Comparison of ENCODE assay signal across 1 cellular context in the genomic region with DNA sequence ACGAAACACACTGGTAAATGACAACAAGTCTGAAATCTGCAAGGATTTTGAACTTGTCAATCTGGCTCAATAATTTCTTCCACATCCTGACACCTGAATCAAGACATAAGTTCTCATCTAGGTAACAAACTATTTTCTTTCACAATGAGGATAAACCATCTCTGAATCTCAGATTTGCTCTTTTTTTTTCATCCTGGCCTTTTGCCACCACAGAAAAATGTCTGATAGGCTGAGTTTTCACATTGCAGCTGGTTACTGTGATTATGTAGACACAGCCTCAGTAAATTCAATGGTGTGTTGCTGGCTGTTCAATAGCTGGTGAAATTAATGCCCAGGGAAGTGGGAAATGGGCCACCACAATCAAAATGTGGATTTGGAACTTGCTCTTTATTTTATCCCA.
TF ChIP-seq lines count a peak whose summit lies in the region.

No MANE protein-coding gene starts in this region.

TF ChIP-seq in A549, 52 proteins besides CTCF, POLR2A, EP300 and RAD21 (continued from another document):
- TF ChIP-seq, protein P1, sequence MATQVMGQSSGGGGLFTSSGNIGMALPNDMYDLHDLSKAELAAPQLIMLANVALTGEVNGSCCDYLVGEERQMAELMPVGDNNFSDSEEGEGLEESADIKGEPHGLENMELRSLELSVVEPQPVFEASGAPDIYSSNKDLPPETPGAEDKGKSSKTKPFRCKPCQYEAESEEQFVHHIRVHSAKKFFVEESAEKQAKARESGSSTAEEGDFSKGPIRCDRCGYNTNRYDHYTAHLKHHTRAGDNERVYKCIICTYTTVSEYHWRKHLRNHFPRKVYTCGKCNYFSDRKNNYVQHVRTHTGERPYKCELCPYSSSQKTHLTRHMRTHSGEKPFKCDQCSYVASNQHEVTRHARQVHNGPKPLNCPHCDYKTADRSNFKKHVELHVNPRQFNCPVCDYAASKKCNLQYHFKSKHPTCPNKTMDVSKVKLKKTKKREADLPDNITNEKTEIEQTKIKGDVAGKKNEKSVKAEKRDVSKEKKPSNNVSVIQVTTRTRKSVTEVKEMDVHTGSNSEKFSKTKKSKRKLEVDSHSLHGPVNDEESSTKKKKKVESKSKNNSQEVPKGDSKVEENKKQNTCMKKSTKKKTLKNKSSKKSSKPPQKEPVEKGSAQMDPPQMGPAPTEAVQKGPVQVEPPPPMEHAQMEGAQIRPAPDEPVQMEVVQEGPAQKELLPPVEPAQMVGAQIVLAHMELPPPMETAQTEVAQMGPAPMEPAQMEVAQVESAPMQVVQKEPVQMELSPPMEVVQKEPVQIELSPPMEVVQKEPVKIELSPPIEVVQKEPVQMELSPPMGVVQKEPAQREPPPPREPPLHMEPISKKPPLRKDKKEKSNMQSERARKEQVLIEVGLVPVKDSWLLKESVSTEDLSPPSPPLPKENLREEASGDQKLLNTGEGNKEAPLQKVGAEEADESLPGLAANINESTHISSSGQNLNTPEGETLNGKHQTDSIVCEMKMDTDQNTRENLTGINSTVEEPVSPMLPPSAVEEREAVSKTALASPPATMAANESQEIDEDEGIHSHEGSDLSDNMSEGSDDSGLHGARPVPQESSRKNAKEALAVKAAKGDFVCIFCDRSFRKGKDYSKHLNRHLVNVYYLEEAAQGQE (IDR thresholded peaks at IDR 0.05): no peak
- no peak for TF ChIP-seq EHMT2 (IDR thresholded peaks at IDR 0.05; ENCODE audit: low read depth)
- TF ChIP-seq, protein P2, sequence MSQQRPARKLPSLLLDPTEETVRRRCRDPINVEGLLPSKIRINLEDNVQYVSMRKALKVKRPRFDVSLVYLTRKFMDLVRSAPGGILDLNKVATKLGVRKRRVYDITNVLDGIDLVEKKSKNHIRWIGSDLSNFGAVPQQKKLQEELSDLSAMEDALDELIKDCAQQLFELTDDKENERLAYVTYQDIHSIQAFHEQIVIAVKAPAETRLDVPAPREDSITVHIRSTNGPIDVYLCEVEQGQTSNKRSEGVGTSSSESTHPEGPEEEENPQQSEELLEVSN (IDR thresholded peaks at IDR 0.05; ENCODE audit: borderline replicate concordance, low read depth): no peak
- TF ChIP-seq CBX8 (IDR thresholded peaks at IDR 0.05): no peak
- no peak for TF ChIP-seq HOXB13 (CRISPR knock-in tag; IDR thresholded peaks at IDR 0.05; ENCODE audit: low read depth)
- TF ChIP-seq BHLHE40 (IDR thresholded peaks at IDR 0.05; ENCODE audit: low read depth, low read length): no peak
- TF ChIP-seq ZSCAN20 (CRISPR knock-in tag; IDR thresholded peaks at IDR 0.05): no peak
- no peak for TF ChIP-seq NR3C1 (IDR thresholded peaks at IDR 0.05)
- no peak for TF ChIP-seq PHF8 (IDR thresholded peaks at IDR 0.05; ENCODE audit: borderline replicate concordance, low read depth)
- no peak for TF ChIP-seq ESRRA (IDR thresholded peaks at IDR 0.05; ENCODE audit: borderline replicate concordance, low read length)
- TF ChIP-seq, protein P3, sequence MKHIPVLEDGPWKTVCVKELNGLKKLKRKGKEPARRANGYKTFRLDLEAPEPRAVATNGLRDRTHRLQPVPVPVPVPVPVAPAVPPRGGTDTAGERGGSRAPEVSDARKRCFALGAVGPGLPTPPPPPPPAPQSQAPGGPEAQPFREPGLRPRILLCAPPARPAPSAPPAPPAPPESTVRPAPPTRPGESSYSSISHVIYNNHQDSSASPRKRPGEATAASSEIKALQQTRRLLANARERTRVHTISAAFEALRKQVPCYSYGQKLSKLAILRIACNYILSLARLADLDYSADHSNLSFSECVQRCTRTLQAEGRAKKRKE (CRISPR knock-in tag; IDR thresholded peaks at IDR 0.05; ENCODE audit: low read depth): no peak
- TF ChIP-seq CEBPB (IDR thresholded peaks at IDR 0.05): no peak
- no peak for TF ChIP-seq HOXB5 (CRISPR knock-in tag; IDR thresholded peaks at IDR 0.05)
- no peak for TF ChIP-seq ZFP36 (IDR thresholded peaks at IDR 0.05; ENCODE audit: borderline replicate concordance, partially characterized antibody)
